In the genomic region with DNA sequence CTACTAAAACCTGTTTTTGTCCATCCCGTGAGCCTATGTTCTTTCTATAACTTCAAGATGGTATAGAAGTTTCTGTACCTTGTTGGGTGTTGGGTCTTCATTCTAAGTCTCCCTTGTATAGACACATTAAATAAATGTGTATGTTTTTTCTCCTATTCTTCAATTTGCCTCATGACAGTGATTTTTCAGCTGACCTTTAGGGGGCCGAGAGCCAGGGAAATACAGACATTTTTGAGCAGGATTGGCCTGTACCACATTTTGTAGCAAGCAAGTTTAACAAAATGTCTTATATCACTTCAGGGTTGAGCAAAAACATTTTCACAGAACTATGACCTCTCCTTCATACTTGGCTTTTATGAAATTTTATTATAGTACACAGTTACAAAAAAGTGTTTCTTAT, we compare ENCODE assay signal across 1 cellular context.
TF ChIP-seq lines count a peak whose summit lies in the region.

No MANE protein-coding gene starts in this region.

TF ChIP-seq in GM23338, 12 proteins besides CTCF, POLR2A, EP300 and RAD21 (continued from another document):
- TF ChIP-seq, protein P1, sequence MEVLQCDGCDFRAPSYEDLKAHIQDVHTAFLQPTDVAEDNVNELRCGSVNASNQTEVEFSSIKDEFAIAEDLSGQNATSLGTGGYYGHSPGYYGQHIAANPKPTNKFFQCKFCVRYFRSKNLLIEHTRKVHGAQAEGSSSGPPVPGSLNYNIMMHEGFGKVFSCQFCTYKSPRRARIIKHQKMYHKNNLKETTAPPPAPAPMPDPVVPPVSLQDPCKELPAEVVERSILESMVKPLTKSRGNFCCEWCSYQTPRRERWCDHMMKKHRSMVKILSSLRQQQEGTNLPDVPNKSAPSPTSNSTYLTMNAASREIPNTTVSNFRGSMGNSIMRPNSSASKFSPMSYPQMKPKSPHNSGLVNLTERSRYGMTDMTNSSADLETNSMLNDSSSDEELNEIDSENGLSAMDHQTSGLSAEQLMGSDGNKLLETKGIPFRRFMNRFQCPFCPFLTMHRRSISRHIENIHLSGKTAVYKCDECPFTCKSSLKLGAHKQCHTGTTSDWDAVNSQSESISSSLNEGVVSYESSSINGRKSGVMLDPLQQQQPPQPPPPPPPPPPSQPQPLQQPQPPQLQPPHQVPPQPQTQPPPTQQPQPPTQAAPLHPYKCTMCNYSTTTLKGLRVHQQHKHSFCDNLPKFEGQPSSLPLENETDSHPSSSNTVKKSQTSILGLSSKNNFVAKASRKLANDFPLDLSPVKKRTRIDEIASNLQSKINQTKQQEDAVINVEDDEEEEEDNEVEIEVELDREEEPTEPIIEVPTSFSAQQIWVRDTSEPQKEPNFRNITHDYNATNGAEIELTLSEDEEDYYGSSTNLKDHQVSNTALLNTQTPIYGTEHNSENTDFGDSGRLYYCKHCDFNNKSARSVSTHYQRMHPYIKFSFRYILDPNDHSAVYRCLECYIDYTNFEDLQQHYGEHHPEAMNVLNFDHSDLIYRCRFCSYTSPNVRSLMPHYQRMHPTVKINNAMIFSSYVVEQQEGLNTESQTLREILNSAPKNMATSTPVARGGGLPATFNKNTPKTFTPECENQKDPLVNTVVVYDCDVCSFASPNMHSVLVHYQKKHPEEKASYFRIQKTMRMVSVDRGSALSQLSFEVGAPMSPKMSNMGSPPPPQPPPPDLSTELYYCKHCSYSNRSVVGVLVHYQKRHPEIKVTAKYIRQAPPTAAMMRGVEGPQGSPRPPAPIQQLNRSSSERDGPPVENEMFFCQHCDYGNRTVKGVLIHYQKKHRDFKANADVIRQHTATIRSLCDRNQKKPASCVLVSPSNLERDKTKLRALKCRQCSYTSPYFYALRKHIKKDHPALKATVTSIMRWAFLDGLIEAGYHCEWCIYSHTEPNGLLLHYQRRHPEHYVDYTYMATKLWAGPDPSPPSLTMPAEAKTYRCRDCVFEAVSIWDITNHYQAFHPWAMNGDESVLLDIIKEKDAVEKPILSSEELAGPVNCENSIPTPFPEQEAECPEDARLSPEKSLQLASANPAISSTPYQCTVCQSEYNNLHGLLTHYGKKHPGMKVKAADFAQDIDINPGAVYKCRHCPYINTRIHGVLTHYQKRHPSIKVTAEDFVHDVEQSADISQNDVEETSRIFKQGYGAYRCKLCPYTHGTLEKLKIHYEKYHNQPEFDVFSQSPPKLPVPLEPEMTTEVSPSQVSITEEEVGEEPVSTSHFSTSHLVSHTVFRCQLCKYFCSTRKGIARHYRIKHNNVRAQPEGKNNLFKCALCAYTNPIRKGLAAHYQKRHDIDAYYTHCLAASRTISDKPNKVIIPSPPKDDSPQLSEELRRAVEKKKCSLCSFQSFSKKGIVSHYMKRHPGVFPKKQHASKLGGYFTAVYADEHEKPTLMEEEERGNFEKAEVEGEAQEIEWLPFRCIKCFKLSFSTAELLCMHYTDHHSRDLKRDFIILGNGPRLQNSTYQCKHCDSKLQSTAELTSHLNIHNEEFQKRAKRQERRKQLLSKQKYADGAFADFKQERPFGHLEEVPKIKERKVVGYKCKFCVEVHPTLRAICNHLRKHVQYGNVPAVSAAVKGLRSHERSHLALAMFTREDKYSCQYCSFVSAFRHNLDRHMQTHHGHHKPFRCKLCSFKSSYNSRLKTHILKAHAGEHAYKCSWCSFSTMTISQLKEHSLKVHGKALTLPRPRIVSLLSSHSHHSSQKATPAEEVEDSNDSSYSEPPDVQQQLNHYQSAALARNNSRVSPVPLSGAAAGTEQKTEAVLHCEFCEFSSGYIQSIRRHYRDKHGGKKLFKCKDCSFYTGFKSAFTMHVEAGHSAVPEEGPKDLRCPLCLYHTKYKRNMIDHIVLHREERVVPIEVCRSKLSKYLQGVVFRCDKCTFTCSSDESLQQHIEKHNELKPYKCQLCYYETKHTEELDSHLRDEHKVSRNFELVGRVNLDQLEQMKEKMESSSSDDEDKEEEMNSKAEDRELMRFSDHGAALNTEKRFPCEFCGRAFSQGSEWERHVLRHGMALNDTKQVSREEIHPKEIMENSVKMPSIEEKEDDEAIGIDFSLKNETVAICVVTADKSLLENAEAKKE (CRISPR knock-in tag; IDR thresholded peaks at IDR 0.05): no peak
- TF ChIP-seq STAT1 (IDR thresholded peaks at IDR 0.05; ENCODE audit: unreplicated experiment) (no peak), CREB1 (CRISPR knock-in tag; IDR thresholded peaks at IDR 0.05; ENCODE audit: low read depth) (no peak), EZH2 (IDR thresholded peaks at IDR 0.05; ENCODE audit: low read depth, unreplicated experiment) (no peak), POLR2AphosphoS5 (IDR thresholded peaks at IDR 0.05; ENCODE audit: low read depth) (no peak), NANOG (IDR thresholded peaks at IDR 0.05; ENCODE audit: borderline replicate concordance) (no peak), ZNF114 (CRISPR knock-in tag; IDR thresholded peaks at IDR 0.05) (no peak)
